ENCODE assay signal across 8 cellular contexts in genomic region chr1:44785501-44786137, GRCh38. TPM values are rescaled to one million over a fixed set of nuclear protein-coding genes. Genes with fewer than 3 reads are reported as not detected.
DNase-seq lines count a peak whose midpoint lies in the region; ATAC-seq and TF ChIP-seq lines count a peak whose summit lies in the region.

No MANE protein-coding gene starts in this region.

- H3K9me3 ChIP-seq in left ventricle myocardium inferior (replicated peaks) (no peaks in the 10 kb centered on the region), muscle layer of duodenum (ENCODE audit: control insufficient read depth in 1 of 2, low read length in 2 of 2) (no peaks in the 10 kb centered on the region)

- ATAC-seq in Right ventricle myocardium superior (ENCODE audit: poor library complexity), result no peak

- intact Hi-C loops in left ventricle myocardium inferior (cut with micrococcal nuclease), result no loop called here
- intact Hi-C loops in Right ventricle myocardium superior (cut with DNase I), result loop anchor here (5.0 to 10.0 kb wide), 2 partner anchors 49 to 227 kb away; partner anchors contain the start of genes HECTD3 and UROD

- H3K27ac ChIP-seq in left ventricle myocardium inferior (replicated peaks) (peak overlapping the region; percentile 64), muscle layer of duodenum (ENCODE audit: low read length) (no peak overlapping the region)

- H3K27me3 ChIP-seq in left ventricle myocardium inferior (ENCODE audit: low read depth) (no peaks in the 10 kb centered on the region), muscle layer of duodenum (ENCODE audit: low read depth, low read length) (no peaks in the 10 kb centered on the region)

- TF ChIP-seq CTCF in left ventricle myocardium inferior (IDR thresholded peaks at IDR 0.05; ENCODE audit: borderline replicate concordance) (no peak), cardiac fibroblast (IDR thresholded peaks at IDR 0.05; ENCODE audit: low read depth, low read length) (no peak)

- DNase-seq in left ventricle myocardium inferior (no peak), Right ventricle myocardium superior (no peak), cardiac fibroblast (ENCODE audit: low read depth in 2 of 2) (no peak), NCI-H82 (lab: John Stamatoyannopoulos, UW) (no peak), HK-2 (ENCODE audit: unreplicated experiment) (no peak)
- no peak for DNase-seq in activated CD4-positive, CD25-positive, alpha-beta regulatory T cell treated with anti-CD3 and anti-CD28 coated beads, Interleukin-2, amount 50 U/mL, for 72 hours
- DNase-seq in stimulated activated CD4-positive, alpha-beta T cell treated with anti-CD3 and anti-CD28 coated beads, Interleukin-12 subunit alpha, Interleukin-12 subunit beta, amount 100 ng/mL, for 4 hours, result no peak

- peaks cover 11% of the 10 kb centered on the region for H3K36me3 ChIP-seq in left ventricle myocardium inferior
- peaks cover 0 to 12% of the 10 kb centered on the region in 2 donors for H3K36me3 ChIP-seq in muscle layer of duodenum (ENCODE audit: control insufficient read depth in 1 of 2, insufficient read depth in 2 of 2, low read length in 2 of 2)

- peak overlapping the region; percentile 68 for H3K4me3 ChIP-seq in left ventricle myocardium inferior
- peak overlapping the region; percentile 43 to 47 for H3K4me3 ChIP-seq in cardiac fibroblast (replicated peaks in 1 of 2; ENCODE audit: low read depth in 2 of 2, low read length in 2 of 2)
- H3K4me3 ChIP-seq in muscle layer of duodenum (ENCODE audit: low read depth in 1 of 2, low read length in 2 of 2), result peak overlapping the region; percentile 55 to 66

- H3K4me1 ChIP-seq in left ventricle myocardium inferior (peaks cover 33% of the 10 kb centered on the region), muscle layer of duodenum (ENCODE audit: control insufficient read depth in 1 of 2, insufficient read depth in 2 of 2, low read length in 2 of 2) (peaks cover 11 to 21% of the 10 kb centered on the region in 2 donors)

RNA-seq across cellular contexts. Expression of gene BEST4, which starts 2.4 kb away (rescaled TPM):
- total RNA-seq in left ventricle myocardium inferior (0.11 TPM), Right ventricle myocardium superior (not detected)

RNA-seq across cellular contexts. Expression of gene RPS8, which starts 10.3 kb away (rescaled TPM):
- total RNA-seq in left ventricle myocardium inferior (717 TPM), Right ventricle myocardium superior (674 TPM)

RNA-seq across cellular contexts. Expression of gene PLK3, which starts 14.6 kb away (rescaled TPM):
- 5.4 TPM for total RNA-seq in left ventricle myocardium inferior
- 6.2 TPM for total RNA-seq in Right ventricle myocardium superior

RNA-seq across cellular contexts. Expression of gene DYNLT4, which starts 21.5 kb away (rescaled TPM):
- total RNA-seq in left ventricle myocardium inferior, result 1.9 TPM
- total RNA-seq in Right ventricle myocardium superior, result 1.1 TPM

RNA-seq across cellular contexts. Expression of gene BTBD19, which starts 22.7 kb away (rescaled TPM):
- total RNA-seq in left ventricle myocardium inferior (3.5 TPM), Right ventricle myocardium superior (1.9 TPM)
